17 cellular contexts compared by ENCODE assay signal in genomic region chr1:13728104-13728503, GRCh38. TPM values are rescaled to one million over a fixed set of nuclear protein-coding genes. Genes with fewer than 3 reads are reported as not detected.
DNase-seq lines count a peak whose midpoint lies in the region; ATAC-seq, FAIRE-seq and TF ChIP-seq lines count a peak whose summit lies in the region.
"Had no signal": no experiment of that assay in that cellular context is flagged by ENCODE, and none has a peak within 500 bp of the region (broad histone marks: within the 10 kb centered on the region; RNA-seq: fewer than 3 reads in every experiment).

No MANE protein-coding gene starts in this region.

- H3K23ac ChIP-seq in IMR-90 (ENCODE audit: low read depth, low read length): no peak overlapping the region

- intact Hi-C loops in activated CD4-positive, alpha-beta T cell treated with anti-CD3 and anti-CD28 coated beads for 36 hours (cut with DNase I, micrococcal nuclease): loop anchor here in 1 of 2 experiments (5.0 kb wide), 1 partner anchor 234 kb away; no protein-coding TSS in a partner anchor
- intact Hi-C loops in IMR-90 (cut with micrococcal nuclease): no loop called here

- H3K4me2 ChIP-seq in IMR-90 (ENCODE audit: low read depth, low read length): no peak overlapping the region

- no peak overlapping the region for H2AK5ac ChIP-seq in IMR-90 (ENCODE audit: low read depth, low read length)

- H3K56ac ChIP-seq in IMR-90 (ENCODE audit: extremely low read depth, insufficient read depth, low read length): no peak overlapping the region

- no peak overlapping the region for H2AFZ ChIP-seq in IMR-90 (replicated peaks; ENCODE audit: low read length, poor library complexity)
- H2AFZ ChIP-seq: parathyroid adenoma had no signal

- H4K5ac ChIP-seq in IMR-90 (ENCODE audit: low read depth, low read length): no peak overlapping the region

- H3K4ac ChIP-seq in IMR-90 (ENCODE audit: low read depth, low read length): no peak overlapping the region

- no peaks in the 10 kb centered on the region for H3K9me3 Mint-ChIP-seq in activated CD4-positive, alpha-beta T cell treated with anti-CD3 and anti-CD28 coated beads for 36 hours (ENCODE audit: low read depth)
- H3K9me3 Mint-ChIP-seq in activated naive CD8-positive, alpha-beta T cell treated with anti-CD3 and anti-CD28 coated beads for 36 hours: no peaks in the 10 kb centered on the region
- H3K9me3 Mint-ChIP-seq: activated naive CD8-positive, alpha-beta T cell treated with anti-CD3 and anti-CD28 coated beads, Interleukin-2, amount 10 ng/mL, durations not matched to agents 7 days and 5 days had no signal

- no peak for TF ChIP-seq CTCF in IMR-90 (conservative IDR thresholded peaks at IDR 0.05; ENCODE audit: low read depth, low read length)
- TF ChIP-seq CTCF in neutrophil (IDR thresholded peaks at IDR 0.05): no peak
- no peak for TF ChIP-seq CTCF in D721Med (IDR thresholded peaks at IDR 0.05; ENCODE audit: insufficient read depth, missing control alignments)

- in situ Hi-C loops in IMR-90 (cut with MboI; ENCODE audit: low sequenced_read_pairs): no loop called here

- H3K18ac ChIP-seq in IMR-90 (ENCODE audit: low read depth, low read length): no peak overlapping the region

- no peaks in the 10 kb centered on the region for H3K9me3 ChIP-seq in IMR-90 (ENCODE audit: control insufficient read depth, insufficient read depth, low read length)
- no peaks in the 10 kb centered on the region for H3K9me3 ChIP-seq in neutrophil
- H3K9me3 ChIP-seq: upper lobe of right lung had no signal

- H4K20me1 ChIP-seq in IMR-90 (ENCODE audit: insufficient read depth, low read length): no peaks in the 10 kb centered on the region

- TF ChIP-seq POLR2A in IMR-90 (IDR thresholded peaks at IDR 0.05; ENCODE audit: low read depth, low read length): no peak

- POLR2A ChIA-PET in activated CD4-positive, alpha-beta T cell treated with anti-CD3 and anti-CD28 coated beads for 36 hours (lab: Charles Lee): interaction anchor here (0.5 to 0.6 kb wide), 2 partner anchors 13 to 61 kb away, joined by 3 read pairs; no protein-coding TSS in a partner anchor
- POLR2A ChIA-PET in IMR-90 (lab: Charles Lee; ENCODE audit: unreplicated experiment): no interaction called here

- H4K8ac ChIP-seq in IMR-90 (ENCODE audit: low read depth in 2 of 2, low read length in 2 of 2): no peak overlapping the region

- no peak overlapping the region for H2BK15ac ChIP-seq in IMR-90 (ENCODE audit: low read depth, low read length)

- H3K9me1 ChIP-seq in IMR-90 (ENCODE audit: insufficient read depth, low read length): peaks cover 7% of the 10 kb centered on the region; the same call in 1 of the 2 replicates

- peaks cover 62% of the 10 kb centered on the region for H3K4me1 Mint-ChIP-seq in activated CD4-positive, alpha-beta T cell treated with anti-CD3 and anti-CD28 coated beads for 36 hours
- peaks cover 66% of the 10 kb centered on the region for H3K4me1 Mint-ChIP-seq in activated naive CD8-positive, alpha-beta T cell treated with anti-CD3 and anti-CD28 coated beads for 36 hours

- H3K4me1 ChIP-seq in IMR-90 (ENCODE audit: control insufficient read depth, insufficient read depth, low read length) (peaks cover 7% of the 10 kb centered on the region; the same call in 1 of the 2 replicates), neutrophil (ENCODE audit: control insufficient read depth in 1 of 2, insufficient read depth in 1 of 2, low read depth in 1 of 2, low read length in 1 of 2) (peaks cover 85 to 88% of the 10 kb centered on the region in 2 experiments)

- H3K9ac ChIP-seq in IMR-90 (ENCODE audit: low read depth, low read length): no peak overlapping the region
- H3K9ac ChIP-seq: parathyroid adenoma had no signal

- H2BK20ac ChIP-seq in IMR-90 (ENCODE audit: low read depth, low read length): no peak overlapping the region

- no peak overlapping the region for H2BK5ac ChIP-seq in IMR-90 (ENCODE audit: low read depth, low read length, poor library complexity, severe bottlenecking)

- WGBS in IMR-90 (ENCODE audit: extremely low coverage in 2 of 2, insufficient read length in 1 of 2), 2 experiments: no CpG with 5 or more reads among the region's 2 CpGs

- H3K4me3 Mint-ChIP-seq in activated CD4-positive, alpha-beta T cell treated with anti-CD3 and anti-CD28 coated beads for 36 hours: no peak overlapping the region
- H3K4me3 Mint-ChIP-seq in activated naive CD8-positive, alpha-beta T cell treated with anti-CD3 and anti-CD28 coated beads for 36 hours: no peak overlapping the region
- H3K4me3 Mint-ChIP-seq: activated naive CD8-positive, alpha-beta T cell treated with anti-CD3 and anti-CD28 coated beads, Interleukin-2, amount 10 ng/mL, durations not matched to agents 7 days and 5 days had no signal

- dilution Hi-C loops in IMR-90 (cut with HindIII; ENCODE audit: low sequenced_read_pairs, unreplicated experiment): no loop called here

- H4K91ac ChIP-seq in IMR-90 (ENCODE audit: insufficient read depth, low read depth, low read length): no peak overlapping the region

- no peak for ATAC-seq in activated CD4-positive, alpha-beta T cell treated with anti-CD3 and anti-CD28 coated beads for 36 hours
- ATAC-seq in IMR-90 (ENCODE audit: low read depth) (peak; percentile 72), GM21423 (IDR thresholded peaks at IDR 0.05; ENCODE audit: unreplicated experiment) (no peak)
- ATAC-seq: upper lobe of right lung had no signal

- peaks cover 3 to 11% of the 10 kb centered on the region in 2 experiments; a peak in 1 of 4 replicates for H3K79me1 ChIP-seq in IMR-90 (ENCODE audit: low read depth in 1 of 2, low read length in 2 of 2)

- no peaks in the 10 kb centered on the region for H3K27me3 Mint-ChIP-seq in activated CD4-positive, alpha-beta T cell treated with anti-CD3 and anti-CD28 coated beads for 36 hours
- no peaks in the 10 kb centered on the region for H3K27me3 Mint-ChIP-seq in activated naive CD8-positive, alpha-beta T cell treated with anti-CD3 and anti-CD28 coated beads for 36 hours
- H3K27me3 Mint-ChIP-seq: activated naive CD8-positive, alpha-beta T cell treated with anti-CD3 and anti-CD28 coated beads, Interleukin-2, amount 10 ng/mL, durations not matched to agents 7 days and 5 days had no signal

- DNase-seq in activated CD4-positive, alpha-beta T cell treated with anti-CD3 and anti-CD28 coated beads for 36 hours: no peak
- no peak for DNase-seq in activated CD4-positive, alpha-beta T cell treated with anti-CD3 and anti-CD28 coated beads, Interleukin-2, amount 50 U/mL, for 1 hour
- no peak for DNase-seq in IMR-90
- DNase-seq in activated naive CD8-positive, alpha-beta T cell treated with anti-CD3 and anti-CD28 coated beads for 36 hours: no peak
- no peak for DNase-seq in D721Med (ENCODE audit: insufficient read length, low spot score)
- no peak for DNase-seq in hippocampal formation (lab: John Stamatoyannopoulos, UW)
- DNase-seq: activated CD8-positive, alpha-beta memory T cell treated with anti-CD3 and anti-CD28 coated beads, Interleukin-2, amount 50 U/mL, for 4 hours; activated naive CD8-positive, alpha-beta T cell treated with anti-CD3 and anti-CD28 coated beads, Interleukin-2, amount 10 ng/mL, durations not matched to agents 7 days and 5 days; hypothalamus; NCI-H1092; NCI-H774; upper lobe of right lung had no signal

- peaks cover 12% of the 10 kb centered on the region for H3K36me3 Mint-ChIP-seq in activated CD4-positive, alpha-beta T cell treated with anti-CD3 and anti-CD28 coated beads for 36 hours (ENCODE audit: low read depth)
- H3K36me3 Mint-ChIP-seq in activated naive CD8-positive, alpha-beta T cell treated with anti-CD3 and anti-CD28 coated beads for 36 hours: peaks cover 26% of the 10 kb centered on the region

- H2AK9ac ChIP-seq in IMR-90 (replicated peaks; ENCODE audit: low read depth, low read length, poor library complexity): no peak overlapping the region

- H2BK120ac ChIP-seq in IMR-90 (ENCODE audit: low read depth, low read length): no peak overlapping the region

- peak overlapping the region; percentile 67 for H3K27ac Mint-ChIP-seq in activated CD4-positive, alpha-beta T cell treated with anti-CD3 and anti-CD28 coated beads for 36 hours
- H3K27ac Mint-ChIP-seq in activated naive CD8-positive, alpha-beta T cell treated with anti-CD3 and anti-CD28 coated beads for 36 hours: peak overlapping the region; percentile 40

- CTCF ChIA-PET in activated CD4-positive, alpha-beta T cell treated with anti-CD3 and anti-CD28 coated beads for 36 hours (lab: Charles Lee): no interaction called here
- CTCF ChIA-PET in IMR-90 (lab: Yijun Ruan, JAX): interaction anchor here (0.9 kb wide), 1 partner anchor 9 kb away, joined by 3 read pairs; no protein-coding TSS in a partner anchor

- no peak for FAIRE-seq in D721Med (lab: Jason Lieb, UNC)
- FAIRE-seq: bronchial epithelial cell, H1 had no signal

- no peak overlapping the region for H3K27ac ChIP-seq in IMR-90 (ENCODE audit: insufficient read depth, low read length)
- H3K27ac ChIP-seq in neutrophil: peak overlapping the region; percentile 9
- H3K27ac ChIP-seq: parathyroid adenoma, upper lobe of right lung had no signal

- H3K27me3 ChIP-seq in IMR-90 (ENCODE audit: control insufficient read depth, insufficient read depth, low read length) (no peaks in the 10 kb centered on the region), neutrophil (no peaks in the 10 kb centered on the region)
- H3K27me3 ChIP-seq: upper lobe of right lung had no signal

- no peak for TF ChIP-seq RAD21 in IMR-90 (IDR thresholded peaks at IDR 0.05; ENCODE audit: low read length)

- H3K14ac ChIP-seq in IMR-90 (replicated peaks; ENCODE audit: low read depth, low read length): no peak overlapping the region

- no TSS peak for BruUV-seq in IMR-90 (replicated peaks; lab: Mats Ljungman, UMichigan)

- no peak overlapping the region for H3K4me3 ChIP-seq in IMR-90 (ENCODE audit: insufficient read depth, low read depth, low read length)
- no peak overlapping the region for H3K4me3 ChIP-seq in neutrophil (ENCODE audit: low read depth in 1 of 2, low read length in 1 of 2)
- H3K4me3 ChIP-seq: upper lobe of right lung had no signal

- H3K36me3 ChIP-seq in IMR-90 (ENCODE audit: control insufficient read depth, insufficient read depth, low read length) (0 out of 2 replicates have a peak, but pooled peaks cover 1% of the 10 kb centered on the region), neutrophil (no peaks in the 10 kb centered on the region)
- H3K36me3 ChIP-seq: upper lobe of right lung had no signal

TF ChIP-seq in IMR-90, 13 proteins besides CTCF, POLR2A, EP300 and RAD21 (continues in another document):
- TF ChIP-seq MAFK (IDR thresholded peaks at IDR 0.05; ENCODE audit: low read depth, low read length) (no peak), FOS (IDR thresholded peaks at IDR 0.05; ENCODE audit: low read depth, low read length) (no peak), RFX5 (IDR thresholded peaks at IDR 0.05; ENCODE audit: low read depth, low read length) (no peak), SMC3 (IDR thresholded peaks at IDR 0.05; ENCODE audit: low read depth, low read length) (no peak), BHLHE40 (IDR thresholded peaks at IDR 0.05; ENCODE audit: low read depth, low read length) (no peak)

RNA-seq across cellular contexts. Expression of gene PRDM2, which starts 28.1 kb away (rescaled TPM):
- total RNA-seq in activated CD4-positive, alpha-beta T cell treated with anti-CD3 and anti-CD28 coated beads for 36 hours: 10 to 100 TPM; 36.2 to 46.7 TPM
- 3.4 and 4.7 TPM in 2 replicates for total RNA-seq in IMR-90 (2012; rRNA removed)
- 8.4 and 8.9 TPM in 2 replicates for polyA plus RNA-seq in IMR-90 (2012; rRNA removed)
- polyA plus RNA-seq in IMR-90 (2012; cell fraction: cytosol; rRNA removed): 3.6 and 5.6 TPM in 2 replicates
- polyA plus RNA-seq in IMR-90 (2012; cell fraction: nucleus; rRNA removed; ENCODE audit: low replicate concordance): 15.1 and 38.5 TPM in 2 replicates
- total RNA-seq in activated naive CD8-positive, alpha-beta T cell treated with anti-CD3 and anti-CD28 coated beads for 36 hours: 10 to 100 TPM; 47.3 to 57.5 TPM
